In the genomic region with DNA sequence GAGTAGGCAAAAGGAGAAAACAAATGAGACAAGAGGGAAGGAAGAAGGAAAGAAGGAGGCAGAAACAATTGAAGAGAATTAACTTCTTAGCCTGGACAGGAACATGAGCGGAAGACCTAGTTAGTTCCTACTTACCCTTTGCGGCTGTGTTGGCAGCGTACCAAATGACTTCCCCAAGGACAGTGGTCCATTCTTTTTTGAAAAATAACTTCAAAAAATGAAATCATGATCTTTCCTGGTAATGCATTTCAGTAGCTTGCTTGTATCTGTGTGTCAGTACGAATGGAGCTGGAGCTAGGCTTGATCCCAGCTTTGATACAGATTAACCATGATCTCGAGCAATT, we compare ENCODE assay signal across 17 cellular contexts. TPM values are rescaled to one million over a fixed set of nuclear protein-coding genes. Genes with fewer than 3 reads are reported as not detected.
A peak's percentile ranks its signal among the peaks of the same experiment; 100 is the strongest.
DNase-seq lines count a peak whose midpoint lies in the region; FAIRE-seq and TF ChIP-seq lines count a peak whose summit lies in the region.
"Had no signal": no experiment of that assay in that cellular context is flagged by ENCODE, and none has a peak within 500 bp of the region (broad histone marks: within the 10 kb centered on the region; RNA-seq: fewer than 3 reads in every experiment).

No MANE protein-coding gene starts in this region.

- peak overlapping the region; percentile 15 for H3K4me3 ChIP-seq in AG10803 (ENCODE audit: low read length)
- peak overlapping the region in 1 of 3 experiments; percentile 16 for H3K4me3 ChIP-seq in endothelial cell of umbilical vein (replicated peaks in 1 of 3; ENCODE audit: insufficient read depth in 1 of 3, low read depth in 1 of 3, low read length in 3 of 3)
- H3K4me3 ChIP-seq in ovary, result no peak overlapping the region
- H3K4me3 ChIP-seq: BLaER1, Peyer's patch had no signal

- H3K9me1 ChIP-seq in endothelial cell of umbilical vein (replicated peaks; ENCODE audit: control insufficient read depth, extremely low read depth, insufficient read depth, low read length), result no peaks in the 10 kb centered on the region

- TF ChIP-seq POLR2A in endothelial cell of umbilical vein (IDR thresholded peaks at IDR 0.05; ENCODE audit: low read depth, low read length), result no peak
- no peak for TF ChIP-seq POLR2A in ovary (IDR thresholded peaks at IDR 0.05)

- H3K9ac ChIP-seq in endothelial cell of umbilical vein (replicated peaks; ENCODE audit: extremely low read depth, insufficient read depth, low read length), result peak overlapping the region; percentile 20
- H3K9ac ChIP-seq: BLaER1 had no signal

- dilution Hi-C loops in endothelial cell of umbilical vein (cut with MboI; ENCODE audit: extremely low pct_ligation_motif_present, low sequenced_read_pairs), result no loop called here

- no peak overlapping the region for H3K27ac Mint-ChIP-seq in T-helper 2 cell treated with Interferon-gamma antibody and Interleukin-4, amounts not matched to agents 5 μg/mL and 100 μg/mL, for 36 hours
- H3K27ac Mint-ChIP-seq in immature natural killer cell, result no peak overlapping the region
- H3K27ac Mint-ChIP-seq: H9, memory B cell, progenitor cell of endocrine pancreas had no signal

- H3K27ac ChIP-seq in endothelial cell of umbilical vein (ENCODE audit: insufficient read depth, low read depth, low read length), result peak overlapping the region; percentile 51
- H3K27ac ChIP-seq in ovary, result no peak overlapping the region
- H3K27ac ChIP-seq: BLaER1, Peyer's patch had no signal

- no peak for TF ChIP-seq CTCF in AG10803 (conservative IDR thresholded peaks at IDR 0.05; ENCODE audit: low read length)
- TF ChIP-seq CTCF in endothelial cell of umbilical vein (IDR thresholded peaks at IDR 0.05; ENCODE audit: extremely low read depth in 1 of 2, insufficient read depth in 1 of 2, low read depth in 1 of 2, low read length in 2 of 2), result no peak
- no peak for TF ChIP-seq CTCF in ovary (IDR thresholded peaks at IDR 0.05)

- H3K9me3 Mint-ChIP-seq in T-helper 2 cell treated with Interferon-gamma antibody and Interleukin-4, amounts not matched to agents 5 μg/mL and 100 μg/mL, for 36 hours, result no peaks in the 10 kb centered on the region
- peaks cover 0 to 4% (median 0%) of the 10 kb centered on the region in 6 donors for H3K9me3 Mint-ChIP-seq in immature natural killer cell
- H3K9me3 Mint-ChIP-seq: H9, memory B cell had no signal

- H3K4me1 Mint-ChIP-seq in T-helper 2 cell treated with Interferon-gamma antibody and Interleukin-4, amounts not matched to agents 5 μg/mL and 100 μg/mL, for 36 hours (ENCODE audit: low read depth), result peaks cover 3% of the 10 kb centered on the region
- no peaks in the 10 kb centered on the region for H3K4me1 Mint-ChIP-seq in immature natural killer cell

- no peak for TF ChIP-seq EP300 in ovary (IDR thresholded peaks at IDR 0.05)

- peaks cover 44% of the 10 kb centered on the region for H3K27me3 Mint-ChIP-seq in T-helper 2 cell treated with Interferon-gamma antibody and Interleukin-4, amounts not matched to agents 5 μg/mL and 100 μg/mL, for 36 hours (ENCODE audit: low read depth)
- peaks cover 5 to 15% (median 5%) of the 10 kb centered on the region in 3 donors for H3K27me3 Mint-ChIP-seq in immature natural killer cell (ENCODE audit: low read depth in 3 of 3)

- 7 to 16% (median 10%) methylated on average over 5 of the region's 5 CpGs for WGBS in ovary, 3 donors

- H3K4me1 ChIP-seq in endothelial cell of umbilical vein (ENCODE audit: control insufficient read depth, extremely low read depth, insufficient read depth, low read length), result peaks cover 16% of the 10 kb centered on the region
- H3K4me1 ChIP-seq in ovary (ENCODE audit: insufficient read depth), result no peaks in the 10 kb centered on the region
- H3K4me1 ChIP-seq: BLaER1, Peyer's patch had no signal

- H3K27me3 ChIP-seq in endothelial cell of umbilical vein (ENCODE audit: control insufficient read depth in 2 of 2, insufficient read depth in 2 of 2, low read length in 2 of 2) (no peaks in the 10 kb centered on the region), ovary (no peaks in the 10 kb centered on the region)
- H3K27me3 ChIP-seq: BLaER1, Peyer's patch had no signal

- H3K9me3 ChIP-seq in endothelial cell of umbilical vein (replicated peaks; ENCODE audit: control insufficient read depth, insufficient read depth, low read length) (no peaks in the 10 kb centered on the region), ovary (no peaks in the 10 kb centered on the region)
- H3K9me3 ChIP-seq: Peyer's patch had no signal

- H3K36me3 ChIP-seq in endothelial cell of umbilical vein (ENCODE audit: control insufficient read depth in 2 of 2, extremely low read depth in 1 of 2, insufficient read depth in 2 of 2, low read length in 2 of 2) (no peaks in the 10 kb centered on the region), ovary (no peaks in the 10 kb centered on the region)
- H3K36me3 ChIP-seq: BLaER1, Peyer's patch had no signal

- no peaks in the 10 kb centered on the region for H4K20me1 ChIP-seq in endothelial cell of umbilical vein (replicated peaks; ENCODE audit: control insufficient read depth, extremely low read depth, insufficient read depth, low read length)
- H4K20me1 ChIP-seq: BLaER1 had no signal

- peak; percentile 98 for FAIRE-seq in endothelial cell of umbilical vein (lab: Jason Lieb, UNC)

- H2AFZ ChIP-seq in endothelial cell of umbilical vein (ENCODE audit: low read depth, low read length), result peak overlapping the region; percentile 39

- H3K4me3 Mint-ChIP-seq in T-helper 2 cell treated with Interferon-gamma antibody and Interleukin-4, amounts not matched to agents 5 μg/mL and 100 μg/mL, for 36 hours, result no peak overlapping the region
- H3K4me3 Mint-ChIP-seq in immature natural killer cell, result no peak overlapping the region
- H3K4me3 Mint-ChIP-seq: H9, memory B cell had no signal

- no peaks in the 10 kb centered on the region for H3K79me2 ChIP-seq in endothelial cell of umbilical vein (ENCODE audit: control insufficient read depth, insufficient read depth, low read length)

- peak overlapping the region; percentile 33 for H3K4me2 ChIP-seq in endothelial cell of umbilical vein (ENCODE audit: insufficient read depth, low read length)
- H3K4me2 ChIP-seq: BLaER1 had no signal

- CTCF ChIA-PET in endothelial cell of umbilical vein (lab: Charles Lee), result interaction anchor here (0.8 to 2.4 kb wide), 17 partner anchors 9 to 316 kb away, joined by 3 to 32 read pairs (median 5); partner anchors contain the start of gene TLNRD1

- POLR2A ChIA-PET in endothelial cell of umbilical vein (lab: Charles Lee), result interaction anchor here (1.2 kb wide), 1 partner anchor 90 kb away, joined by 7 read pairs; no protein-coding TSS in a partner anchor

- intact Hi-C loops in endothelial cell of umbilical vein (cut with micrococcal nuclease) (loop anchor here (1.0 to 2.0 kb wide), 5 partner anchors 14 to 92 kb away; partner anchors contain the start of gene TLNRD1), ovary (cut with DNase I) (no loop called here)

- DNase-seq in AG10803 (ENCODE audit: low read depth) (no peak), NCI-H69 (lab: John Stamatoyannopoulos, UW) (peak; percentile 35), endothelial cell of umbilical vein (ENCODE audit: low read depth, low spot score) (no peak), ovary (peak; percentile 41 to 52 (median 43)), DMS53 treated with DMSO at 0.1 percent for 48 hours (lab: John Stamatoyannopoulos, UW; ENCODE audit: unreplicated experiment) (no peak), ecto neural progenitor cell (ENCODE audit: low spot score) (no peak), immature natural killer cell (no peak)
- DNase-seq in T-helper 2 cell treated with Interferon-gamma antibody and Interleukin-4, amounts not matched to agents 5 μg/mL and 100 μg/mL, for 36 hours (ENCODE audit: low spot score), result no peak
- DNase-seq: activated naive CD4-positive, alpha-beta T cell; H9; Peyer's patch; stimulated activated CD4-positive, alpha-beta T cell treated with anti-CD3 and anti-CD28 coated beads, Interleukin-4, amount 100 ng/mL, for 4 hours; stimulated activated naive CD4-positive, alpha-beta T cell treated with Interleukin-2 at 50 U/mL for 16 hours had no signal

- H3K36me3 Mint-ChIP-seq in T-helper 2 cell treated with Interferon-gamma antibody and Interleukin-4, amounts not matched to agents 5 μg/mL and 100 μg/mL, for 36 hours (ENCODE audit: low read depth), result no peaks in the 10 kb centered on the region
- H3K36me3 Mint-ChIP-seq in immature natural killer cell, result no peaks in the 10 kb centered on the region

- BruUV-seq in endothelial cell of umbilical vein (replicated peaks; lab: Mats Ljungman, UMichigan), result no TSS peak

TF ChIP-seq in endothelial cell of umbilical vein, 7 proteins besides CTCF, POLR2A, EP300 and RAD21:
- TF ChIP-seq MYC (IDR thresholded peaks at IDR 0.05; ENCODE audit: low read depth, low read length), result no peak
- no peak for TF ChIP-seq MAX (IDR thresholded peaks at IDR 0.05; ENCODE audit: insufficient read depth, insufficient read length)
- no peak for TF ChIP-seq EZH2 (IDR thresholded peaks at IDR 0.05; ENCODE audit: borderline replicate concordance, low read depth, low read length, severe bottlenecking)
- no peak for TF ChIP-seq FOS (IDR thresholded peaks at IDR 0.05; ENCODE audit: borderline replicate concordance, insufficient read depth, low read length)
- TF ChIP-seq POLR2AphosphoS5 (IDR thresholded peaks at IDR 0.05; ENCODE audit: insufficient read depth, low read depth, low read length), result no peak
- no peak for TF ChIP-seq GATA2 (IDR thresholded peaks at IDR 0.05; ENCODE audit: insufficient read depth, insufficient read length, low read depth, low read length)
- TF ChIP-seq JUN (IDR thresholded peaks at IDR 0.05; ENCODE audit: borderline replicate concordance, insufficient read depth, insufficient read length, low read depth), result no peak

RNA-seq across cellular contexts. Expression of gene CFAP161, which starts 41.5 kb away (rescaled TPM):
- total RNA-seq in endothelial cell of umbilical vein, result 0.65 TPM in 1 of 2 replicates, not detected in the other
- polyA plus RNA-seq in endothelial cell of umbilical vein, result 0.08 TPM in 1 of 2 replicates, not detected in the other
- polyA plus RNA-seq in endothelial cell of umbilical vein (2011; cell fraction: cytosol; rRNA removed), result 0.06 and 0.11 TPM in 2 replicates
- 0.14 TPM in 1 of 2 replicates, not detected in the other for polyA plus RNA-seq in endothelial cell of umbilical vein (2011; cell fraction: nucleus; rRNA removed)
- not detected in 2 replicates for polyA plus RNA-seq in endothelial cell of umbilical vein (2012)
- 0.45 TPM in 1 of 2 replicates, not detected in the other for polyA minus RNA-seq in endothelial cell of umbilical vein
- not detected for polyA minus RNA-seq in endothelial cell of umbilical vein (2011; cell fraction: cytosol; rRNA and poly(A)+ RNA removed)
- 0.24 TPM in 1 of 2 replicates, not detected in the other for polyA minus RNA-seq in endothelial cell of umbilical vein (2011; cell fraction: nucleus; rRNA and poly(A)+ RNA removed)
- 1 to 10 TPM in 2 of 7 donors, under 1 TPM in 4, not detected in 1; 0.23 to 6.0 (median 0.58) TPM for total RNA-seq in ovary
- under 1 TPM; 0.15 to 0.97 TPM for polyA plus RNA-seq in ovary
- polyA plus RNA-seq in immature natural killer cell, result under 1 TPM in 1 of 3 donors, not detected in 2; 0.83 TPM
- total RNA-seq: epithelial cell of proximal tubule, progenitor cell of endocrine pancreas had no signal

Comparison
In these comparisons a context has a peak if more than half of its experiments do, and no peak if none do; other contexts are left out.
1. DNase-seq: peak in NCI-H69 (single experiment) and ovary (5 of 5); none in AG10803 (single experiment), endothelial cell of umbilical vein (single experiment), T-helper 2 cell treated with Interferon-gamma antibody and Interleukin-4, amounts not matched to agents 5 μg/mL and 100 μg/mL, for 36 hours (single experiment), DMS53 treated with DMSO at 0.1 percent for 48 hours (single experiment), ecto neural progenitor cell (single experiment) and immature natural killer cell (0 of 3).